ENCODE assay signal across 19 cellular contexts in the genomic region with DNA sequence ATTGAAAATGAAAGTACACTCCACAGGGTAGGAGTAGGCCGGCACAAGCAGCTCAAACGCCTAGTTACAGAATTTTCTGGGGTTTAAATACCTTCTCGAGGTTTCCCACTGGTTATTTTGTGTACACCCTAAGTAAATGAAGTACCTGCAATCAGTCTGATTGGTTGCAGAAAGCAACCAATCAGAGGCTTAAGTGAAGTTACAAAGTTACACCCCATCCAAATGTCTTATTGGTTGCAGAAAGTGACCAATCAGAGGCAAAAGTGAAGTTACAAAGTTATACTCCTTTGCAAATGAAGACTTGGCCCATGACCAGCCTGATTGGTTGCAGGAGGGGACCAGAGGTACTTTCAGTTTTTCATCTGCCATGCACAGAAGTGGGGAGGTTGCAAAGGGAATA. TPM values are rescaled to one million over a fixed set of nuclear protein-coding genes. Genes with fewer than 3 reads are reported as not detected.
"Had no signal": no experiment of that assay in that cellular context is flagged by ENCODE, and none has a peak within 500 bp of the region (broad histone marks: within the 10 kb centered on the region; RNA-seq: fewer than 3 reads in every experiment).

No MANE protein-coding gene starts in this region.

- FAIRE-seq: small intestine had no signal

- H3K36me3 Mint-ChIP-seq: natural killer cell had no signal

- DNase-seq: activated CD4-positive, alpha-beta T cell treated with anti-CD3 and anti-CD28 coated beads, Interleukin-2, amount 10 ng/mL, durations not matched to agents 7 days and 5 days; activated naive CD4-positive, alpha-beta T cell treated with Interleukin-2 at 50 U/mL for 16 hours; activated naive CD8-positive, alpha-beta T cell treated with anti-CD3 and anti-CD28 coated beads, Interleukin-2, amount 50 U/mL, for 24 hours; aorta; cortex of kidney; effector memory CD8-positive, alpha-beta T cell; foreskin melanocyte; kidney glomerular epithelial cell; mesenchymal stem cell; natural killer cell; nucleus accumbens; right cardiac atrium; small intestine; upper lobe of left lung had no signal

- H3K27me3 ChIP-seq: suprapubic skin, upper lobe of left lung had no signal

- H3K27ac ChIP-seq: epithelial cell of prostate, suprapubic skin, upper lobe of left lung had no signal

- ATAC-seq: activated naive CD8-positive, alpha-beta T cell treated with anti-CD3 and anti-CD28 coated beads, Interleukin-2, amount 50 U/mL, for 24 hours; effector memory CD8-positive, alpha-beta T cell; natural killer cell; right cardiac atrium had no signal

- H3K27ac Mint-ChIP-seq: activated naive CD8-positive, alpha-beta T cell treated with anti-CD3 and anti-CD28 coated beads, Interleukin-2, amount 50 U/mL, for 24 hours; activated T-helper 1 cell treated with anti-CD3 and anti-CD28 coated beads, Interleukin-12 subunit alpha, Interleukin-12 subunit beta, Interleukin-2, Interleukin-4 antibody, amounts not matched to agents 30 ng/mL and 10 ng/mL and 1 ng/mL, durations not matched to agents 14 hours and 24 hours and 36 hours; effector memory CD8-positive, alpha-beta T cell; natural killer cell; progenitor cell of endocrine pancreas; stimulated activated naive CD8-positive, alpha-beta T cell treated with anti-CD3 and anti-CD28 coated beads, Interleukin-15, Interleukin-2, amounts not matched to agents 100 ng/mL and 50 ng/mL, for 24 hours had no signal

- H3K4me1 Mint-ChIP-seq: natural killer cell had no signal

- H3K36me3 ChIP-seq: suprapubic skin, upper lobe of left lung had no signal

- H3K4me3 ChIP-seq: suprapubic skin, upper lobe of left lung had no signal

- H3K4me3 Mint-ChIP-seq: activated CD4-positive, alpha-beta T cell treated with anti-CD3 and anti-CD28 coated beads, Interleukin-2, amount 10 ng/mL, durations not matched to agents 7 days and 5 days; activated naive CD8-positive, alpha-beta T cell treated with anti-CD3 and anti-CD28 coated beads, Interleukin-2, amount 50 U/mL, for 24 hours; activated T-helper 1 cell treated with anti-CD3 and anti-CD28 coated beads, Interleukin-12 subunit alpha, Interleukin-12 subunit beta, Interleukin-2, Interleukin-4 antibody, amounts not matched to agents 30 ng/mL and 10 ng/mL and 1 ng/mL, durations not matched to agents 14 hours and 24 hours and 36 hours; effector memory CD8-positive, alpha-beta T cell; natural killer cell; stimulated activated naive CD8-positive, alpha-beta T cell treated with anti-CD3 and anti-CD28 coated beads, Interleukin-15, Interleukin-2, amounts not matched to agents 100 ng/mL and 50 ng/mL, for 24 hours had no signal

- H3K9me3 ChIP-seq: suprapubic skin, upper lobe of left lung had no signal

- H3K9me3 Mint-ChIP-seq: activated naive CD8-positive, alpha-beta T cell treated with anti-CD3 and anti-CD28 coated beads, Interleukin-2, amount 50 U/mL, for 24 hours; activated T-helper 1 cell treated with anti-CD3 and anti-CD28 coated beads, Interleukin-12 subunit alpha, Interleukin-12 subunit beta, Interleukin-2, Interleukin-4 antibody, amounts not matched to agents 30 ng/mL and 10 ng/mL and 1 ng/mL, durations not matched to agents 14 hours and 24 hours and 36 hours; effector memory CD8-positive, alpha-beta T cell; natural killer cell; stimulated activated naive CD8-positive, alpha-beta T cell treated with anti-CD3 and anti-CD28 coated beads, Interleukin-15, Interleukin-2, amounts not matched to agents 100 ng/mL and 50 ng/mL, for 24 hours had no signal

- H3K27me3 Mint-ChIP-seq: activated naive CD8-positive, alpha-beta T cell treated with anti-CD3 and anti-CD28 coated beads, Interleukin-2, amount 50 U/mL, for 24 hours; progenitor cell of endocrine pancreas; stimulated activated naive CD8-positive, alpha-beta T cell treated with anti-CD3 and anti-CD28 coated beads, Interleukin-15, Interleukin-2, amounts not matched to agents 100 ng/mL and 50 ng/mL, for 24 hours had no signal

RNA-seq across cellular contexts. Expression of gene ERAP2, which starts 33.2 kb away (rescaled TPM):
- total RNA-seq: progenitor cell of endocrine pancreas had no signal
